ENCODE assay signal across 26 cellular contexts in genomic region chr2:129381789-129382188, GRCh38.
"Had no signal": no experiment of that assay in that cellular context is flagged by ENCODE, and none has a peak within 500 bp of the region (broad histone marks: within the 10 kb centered on the region; RNA-seq: fewer than 3 reads in every experiment).

No MANE protein-coding gene starts in this region.

- H3K36me3 ChIP-seq: stomach, suprapubic skin, thoracic aorta, thyroid gland, tibial artery, tibial nerve, transverse colon, upper lobe of left lung, upper lobe of right lung, uterus, vagina had no signal

- H3K4me1 ChIP-seq: stomach, suprapubic skin, testis, thyroid gland, tibial artery, tibial nerve, transverse colon, upper lobe of left lung, upper lobe of right lung, uterus, vagina had no signal

- H3K9me3 ChIP-seq: testis, thoracic aorta, thyroid gland, upper lobe of right lung, uterus, vagina had no signal

- H3K27ac ChIP-seq: stomach, suprapubic skin, testis, thoracic aorta, thyroid gland, tibial artery, tibial nerve, transverse colon, upper lobe of left lung, upper lobe of right lung, uterus, vagina had no signal

- H3K27me3 ChIP-seq: stomach, suprapubic skin, testis, thyroid gland, tibial artery, tibial nerve, transverse colon, upper lobe of left lung, upper lobe of right lung, vagina had no signal

- H3K4me3 ChIP-seq: stomach, suprapubic skin, testis, thoracic aorta, thyroid gland, tibial artery, tibial nerve, transverse colon, upper lobe of left lung, upper lobe of right lung, uterus, vagina had no signal

- ATAC-seq: stimulated activated effector memory CD8-positive, alpha-beta T cell treated with anti-CD3 and anti-CD28 coated beads, Interleukin-12 subunit alpha, Interleukin-12 subunit beta, amount 100 ng/mL, for 72 hours; stimulated activated memory B cell treated with anti-CD40 and anti-IgM and Interleukin-4, amounts not matched to agents 10 μg/mL and 1 μg/mL and 100 μg/mL, for 72 hours; stimulated activated naive B cell treated with anti-CD40 and anti-IgM and Interleukin-4, amounts not matched to agents 10 μg/mL and 1 μg/mL and 100 μg/mL, for 72 hours; stimulated activated naive CD8-positive, alpha-beta T cell treated with anti-CD3 and anti-CD28 coated beads, Interleukin-15, amount 100 ng/mL, for 72 hours; stimulated activated naive CD8-positive, alpha-beta T cell treated with anti-CD3 and anti-CD28 coated beads, Interleukin-15, Interleukin-2, amounts not matched to agents 100 U/mL and 50 U/mL, for 24 hours; upper lobe of right lung had no signal

- DNase-seq: stimulated activated CD4-positive, alpha-beta T cell treated with anti-CD3 and anti-CD28 coated beads, Interleukin-2, amount 100 ng/mL, for 48 hours; stimulated activated CD4-positive, alpha-beta T cell treated with anti-CD3 and anti-CD28 coated beads, Interleukin-4, amount 100 ng/mL, for 1 hour; stimulated activated CD4-positive, alpha-beta T cell treated with anti-CD3 and anti-CD28 coated beads, Interleukin-4, amount 100 ng/mL, for 24 hours; stimulated activated CD4-positive, alpha-beta T cell treated with anti-CD3 and anti-CD28 coated beads, Interleukin-4, amount 100 ng/mL, for 4 hours; stimulated activated CD8-positive, alpha-beta memory T cell treated with anti-CD3 and anti-CD28 coated beads, Interleukin-4, amount 100 ng/mL, for 48 hours; stimulated activated naive B cell treated with anti-CD40 and anti-IgM and Interleukin-4, amounts not matched to agents 10 μg/mL and 1 μg/mL and 100 μg/mL, for 72 hours; stimulated activated naive CD4-positive, alpha-beta T cell; stimulated activated naive CD4-positive, alpha-beta T cell treated with Interleukin-2 at 50 U/mL for 16 hours; stimulated activated naive CD8-positive, alpha-beta T cell treated with anti-CD3 and anti-CD28 coated beads, Interleukin-15, amount 100 ng/mL, for 72 hours; stimulated activated naive CD8-positive, alpha-beta T cell treated with anti-CD3 and anti-CD28 coated beads, Interleukin-15, Interleukin-2, amounts not matched to agents 100 U/mL and 50 U/mL, for 24 hours; stomach; substantia nigra; testis; thyroid gland; tibial artery; transverse colon; trophoblast cell; upper lobe of left lung; upper lobe of right lung; uterus had no signal
